ENCODE assay signal across 9 cellular contexts in genomic region chr21:31772674-31773555, GRCh38. TPM values are rescaled to one million over a fixed set of nuclear protein-coding genes. Genes with fewer than 3 reads are reported as not detected.
A peak's percentile ranks its signal among the peaks of the same experiment; 100 is the strongest.
DNase-seq lines count a peak whose midpoint lies in the region; ATAC-seq and TF ChIP-seq lines count a peak whose summit lies in the region.
"Had no signal": no experiment of that assay in that cellular context is flagged by ENCODE, and none has a peak within 500 bp of the region (broad histone marks: within the 10 kb centered on the region; RNA-seq: fewer than 3 reads in every experiment).

No MANE protein-coding gene starts in this region.

- no peaks in the 10 kb centered on the region for H3K4me1 ChIP-seq in CD8-positive, alpha-beta T cell (ENCODE audit: insufficient read depth, low read length)

- H3K4me3 ChIP-seq in CD8-positive, alpha-beta T cell (ENCODE audit: low read depth, low read length), result no peak overlapping the region

- no peaks in the 10 kb centered on the region for H3K9me3 Mint-ChIP-seq in CD8-positive, alpha-beta T cell

- H3K36me3 Mint-ChIP-seq in CD8-positive, alpha-beta T cell, result no peaks in the 10 kb centered on the region

- POLR2A ChIA-PET in CD8-positive, alpha-beta T cell (lab: Charles Lee), result no interaction called here

- no peak for DNase-seq in CD8-positive, alpha-beta T cell
- DNase-seq in NCI-H526 treated with DMSO at 0.1 percent for 48 hours (lab: John Stamatoyannopoulos, UW) (peak; percentile 7), NCI-H1105 (lab: John Stamatoyannopoulos, UW) (no peak), COR-L47 (lab: John Stamatoyannopoulos, UW) (no peak), GF-D8 (lab: John Stamatoyannopoulos, UW) (no peak)
- no peak for DNase-seq in activated effector memory CD4-positive, alpha-beta T cell treated with Interleukin-2 at 50 U/mL for 16 hours
- DNase-seq: activated CD8-positive, alpha-beta memory T cell treated with anti-CD3 and anti-CD28 coated beads for 24 hours had no signal

- H3K27ac Mint-ChIP-seq in CD8-positive, alpha-beta T cell, result peak overlapping the region; percentile 1

- H3K27me3 ChIP-seq in CD8-positive, alpha-beta T cell (ENCODE audit: insufficient read depth, low read length), result no peaks in the 10 kb centered on the region

- H3K27ac ChIP-seq in CD8-positive, alpha-beta T cell (ENCODE audit: low read depth, low read length), result no peak overlapping the region

- H3K4me1 Mint-ChIP-seq in CD8-positive, alpha-beta T cell (ENCODE audit: low read depth), result no peaks in the 10 kb centered on the region

- H3K4me3 Mint-ChIP-seq in CD8-positive, alpha-beta T cell, result no peak overlapping the region

- no peaks in the 10 kb centered on the region for H3K36me3 ChIP-seq in CD8-positive, alpha-beta T cell (ENCODE audit: insufficient read depth, low read length)

- ATAC-seq in CD8-positive, alpha-beta T cell, result no peak
- peak; percentile 78 for ATAC-seq in GM19397 (IDR thresholded peaks at IDR 0.05; ENCODE audit: unreplicated experiment)
- peak; percentile 94 for ATAC-seq in HG03025 (IDR thresholded peaks at IDR 0.05; ENCODE audit: low FRiP score, unreplicated experiment)

- H3K9me3 ChIP-seq in CD8-positive, alpha-beta T cell (ENCODE audit: low read length), result no peaks in the 10 kb centered on the region

- intact Hi-C loops in CD8-positive, alpha-beta T cell (cut with DNase I, micrococcal nuclease), result no loop called here

- TF ChIP-seq CTCF in CD8-positive, alpha-beta T cell (IDR thresholded peaks at IDR 0.05), result no peak

- H3K27me3 Mint-ChIP-seq in CD8-positive, alpha-beta T cell (ENCODE audit: low read depth), result no peaks in the 10 kb centered on the region

- CTCF ChIA-PET in CD8-positive, alpha-beta T cell (lab: Charles Lee), result interaction anchor here (1.0 kb wide), 1 partner anchor 13 kb away, joined by 3 read pairs; no protein-coding TSS in a partner anchor

RNA-seq across cellular contexts. Expression of gene SCAF4, which starts 41.0 kb away (rescaled TPM):
- 10 to 100 TPM; 53.0 to 53.4 TPM for total RNA-seq in CD8-positive, alpha-beta T cell
